Comparison of ENCODE assay signal across 32 cellular contexts in genomic region chr6:75377386-75377785, GRCh38.
A peak's percentile ranks its signal among the peaks of the same experiment; 100 is the strongest.
DNase-seq lines count a peak whose midpoint lies in the region; ATAC-seq, FAIRE-seq and TF ChIP-seq lines count a peak whose summit lies in the region.
"Had no signal": no experiment of that assay in that cellular context is flagged by ENCODE, and none has a peak within 500 bp of the region (broad histone marks: within the 10 kb centered on the region; RNA-seq: fewer than 3 reads in every experiment).

No MANE protein-coding gene starts in this region.

- CTCF ChIA-PET in H1 (lab: Charles Lee; ENCODE audit: partially characterized antibody) = interaction anchor here (1.1 to 4.5 kb wide), 3 partner anchors 10 to 82 kb away, joined by 3 to 22 read pairs (median 3); no protein-coding TSS in a partner anchor
- CTCF ChIA-PET in activated naive CD4-positive, alpha-beta T cell treated with anti-CD3 and anti-CD28 coated beads, Interleukin-2, amount 10 ng/mL, durations not matched to agents 7 days and 5 days (lab: Charles Lee) = no interaction called here
- CTCF ChIA-PET in activated CD4-positive, alpha-beta memory T cell treated with anti-CD3 and anti-CD28 coated beads, Interleukin-2, amount 10 ng/mL, durations not matched to agents 7 days and 5 days (lab: Charles Lee) = no interaction called here

- H3K23ac ChIP-seq in H1 (ENCODE audit: insufficient read length) = no peak overlapping the region

- H3K4me3 ChIP-seq in HAP-1 (no peak overlapping the region), H1 (ENCODE audit: extremely low read depth in 1 of 4, insufficient read depth in 2 of 4, low read depth in 3 of 4, low read length in 4 of 4) (no peak overlapping the region)
- H3K4me3 ChIP-seq: adrenal gland, BLaER1, esophagus squamous epithelium, mucosa of descending colon, Peyer's patch, transverse colon had no signal

- peak; percentile 45 for FAIRE-seq in H1 (lab: Jason Lieb, UNC)
- FAIRE-seq: endometrium, G401.6 had no signal

- no peaks in the 10 kb centered on the region for H3K23me2 ChIP-seq in H1 (ENCODE audit: low read depth, low read length)

- POLR2A ChIA-PET in H1 (lab: Charles Lee; ENCODE audit: partially characterized antibody) = interaction anchor here (1.0 kb wide), 1 partner anchor 42 kb away, joined by 3 read pairs; no protein-coding TSS in a partner anchor
- POLR2A ChIA-PET in activated CD4-positive, alpha-beta memory T cell treated with anti-CD3 and anti-CD28 coated beads, Interleukin-2, amount 10 ng/mL, durations not matched to agents 7 days and 5 days (lab: Charles Lee) = no interaction called here

- H3K4me1 Mint-ChIP-seq in activated naive CD4-positive, alpha-beta T cell treated with anti-CD3 and anti-CD28 coated beads, Interleukin-2, amount 10 ng/mL, durations not matched to agents 7 days and 5 days = no peaks in the 10 kb centered on the region
- no peaks in the 10 kb centered on the region for H3K4me1 Mint-ChIP-seq in activated CD4-positive, alpha-beta memory T cell treated with anti-CD3 and anti-CD28 coated beads, Interleukin-2, amount 10 ng/mL, durations not matched to agents 7 days and 5 days
- H3K4me1 Mint-ChIP-seq: central memory CD8-positive, alpha-beta T cell had no signal

- TF ChIP-seq CTCF in H1 (IDR thresholded peaks at IDR 0.05; ENCODE audit: control extremely low read depth in 1 of 3, insufficient read depth in 1 of 3, low read depth in 1 of 3, low read length in 3 of 3) = no peak

- H3K27ac ChIP-seq in H1 (ENCODE audit: low read depth, low read length) = no peak overlapping the region
- H3K27ac ChIP-seq: adrenal gland, BLaER1, esophagus squamous epithelium, foreskin keratinocyte, Peyer's patch, transverse colon had no signal

- peak overlapping the region; percentile 2 to 4; a peak in 2 of 4 replicates for H3K4me2 ChIP-seq in H1 (ENCODE audit: insufficient read depth in 1 of 2, low read depth in 2 of 2, low read length in 2 of 2)
- H3K4me2 ChIP-seq: BLaER1 had no signal

- H2BK120ac ChIP-seq in H1 (replicated peaks; ENCODE audit: low read depth, low read length) = no peak overlapping the region

- H3K27ac Mint-ChIP-seq in activated naive CD4-positive, alpha-beta T cell treated with anti-CD3 and anti-CD28 coated beads, Interleukin-2, amount 10 ng/mL, durations not matched to agents 7 days and 5 days = no peak overlapping the region
- no peak overlapping the region for H3K27ac Mint-ChIP-seq in activated CD4-positive, alpha-beta memory T cell treated with anti-CD3 and anti-CD28 coated beads, Interleukin-2, amount 10 ng/mL, durations not matched to agents 7 days and 5 days
- H3K27ac Mint-ChIP-seq: activated CD4-positive, alpha-beta memory T cell treated with anti-CD3 and anti-CD28 coated beads for 36 hours; activated T-helper 1 cell treated with anti-CD3 and anti-CD28 coated beads, Interleukin-12 subunit alpha, Interleukin-12 subunit beta, Interleukin-2, Interleukin-4 antibody, amounts not matched to agents 30 ng/mL and 10 ng/mL and 1 ng/mL, durations not matched to agents 14 hours and 24 hours and 36 hours; natural killer cell treated with Interleukin-12 subunit alpha and Interleukin-12 subunit beta and Interleukin-15 and Interleukin-18, amount 100 ng/mL, for 72 hours had no signal

- no peak overlapping the region for H3K56ac ChIP-seq in H1 (replicated peaks; ENCODE audit: insufficient read length, low read depth, low read length)

- no peaks in the 10 kb centered on the region for H4K20me1 ChIP-seq in H1 (replicated peaks in 1 of 2; ENCODE audit: control insufficient read depth in 1 of 2, insufficient read depth in 2 of 2, low read length in 2 of 2)
- H4K20me1 ChIP-seq: BLaER1 had no signal

- no peaks in the 10 kb centered on the region for H3K9me3 Mint-ChIP-seq in activated naive CD4-positive, alpha-beta T cell treated with anti-CD3 and anti-CD28 coated beads, Interleukin-2, amount 10 ng/mL, durations not matched to agents 7 days and 5 days
- no peaks in the 10 kb centered on the region for H3K9me3 Mint-ChIP-seq in activated CD4-positive, alpha-beta memory T cell treated with anti-CD3 and anti-CD28 coated beads, Interleukin-2, amount 10 ng/mL, durations not matched to agents 7 days and 5 days
- H3K9me3 Mint-ChIP-seq: activated CD4-positive, alpha-beta memory T cell treated with anti-CD3 and anti-CD28 coated beads for 36 hours; activated T-helper 1 cell treated with anti-CD3 and anti-CD28 coated beads, Interleukin-12 subunit alpha, Interleukin-12 subunit beta, Interleukin-2, Interleukin-4 antibody, amounts not matched to agents 30 ng/mL and 10 ng/mL and 1 ng/mL, durations not matched to agents 14 hours and 24 hours and 36 hours had no signal

- H3K9me3 ChIP-seq in HAP-1 (no peaks in the 10 kb centered on the region), H1 (ENCODE audit: insufficient read depth in 2 of 2, low read depth in 1 of 2, low read length in 1 of 2) (no peaks in the 10 kb centered on the region)
- H3K9me3 ChIP-seq: adrenal gland, BLaER1, esophagus squamous epithelium, mucosa of descending colon, Peyer's patch, transverse colon had no signal

- H3K79me1 ChIP-seq in H1 (ENCODE audit: low read depth, low read length) = no peaks in the 10 kb centered on the region

- peaks cover 7% of the 10 kb centered on the region for H3K27me3 Mint-ChIP-seq in activated naive CD4-positive, alpha-beta T cell treated with anti-CD3 and anti-CD28 coated beads, Interleukin-2, amount 10 ng/mL, durations not matched to agents 7 days and 5 days
- peaks cover 25% of the 10 kb centered on the region for H3K27me3 Mint-ChIP-seq in activated CD4-positive, alpha-beta memory T cell treated with anti-CD3 and anti-CD28 coated beads, Interleukin-2, amount 10 ng/mL, durations not matched to agents 7 days and 5 days
- H3K27me3 Mint-ChIP-seq: central memory CD8-positive, alpha-beta T cell had no signal

- H3K4me1 ChIP-seq in HAP-1 = peaks cover 35% of the 10 kb centered on the region
- peaks cover 4 to 21% (median 12%) of the 10 kb centered on the region in 4 experiments; a peak in 5 of 7 replicates for H3K4me1 ChIP-seq in H1 (replicated peaks in 1 of 4; ENCODE audit: control insufficient read depth in 3 of 4, insufficient read depth in 4 of 4, low read length in 3 of 4)
- H3K4me1 ChIP-seq: adrenal gland, BLaER1, foreskin keratinocyte, Peyer's patch had no signal

- no peak overlapping the region for H3K18ac ChIP-seq in H1 (ENCODE audit: extremely low read depth, low read length)

- ATAC-seq in HG03432 (IDR thresholded peaks at IDR 0.05; ENCODE audit: unreplicated experiment) = no peak
- ATAC-seq in GM21526 (IDR thresholded peaks at IDR 0.05; ENCODE audit: low FRiP score, unreplicated experiment) = no peak
- ATAC-seq: left colon; mucosa of descending colon; natural killer cell treated with Interleukin-12 subunit alpha and Interleukin-12 subunit beta and Interleukin-15 and Interleukin-18, amount 100 ng/mL, for 72 hours had no signal

- no peak overlapping the region for H4K91ac ChIP-seq in H1 (replicated peaks; ENCODE audit: insufficient read length, low read length)

- no peak overlapping the region for H3K9ac ChIP-seq in H1 (replicated peaks in 1 of 4; ENCODE audit: extremely low read depth in 1 of 4, low read depth in 3 of 4, low read length in 3 of 4)
- H3K9ac ChIP-seq: BLaER1 had no signal

- H3K27me3 ChIP-seq in HAP-1 (ENCODE audit: low read depth) (no peaks in the 10 kb centered on the region), H1 (replicated peaks in 1 of 4; ENCODE audit: control insufficient read depth in 3 of 4, extremely low read depth in 1 of 4, insufficient read depth in 3 of 4, low read length in 3 of 4) (no peaks in the 10 kb centered on the region)
- H3K27me3 ChIP-seq: adrenal gland, BLaER1, esophagus squamous epithelium, Peyer's patch, transverse colon had no signal

- H2AFZ ChIP-seq in H1 (ENCODE audit: low read length) = no peak overlapping the region

- H2BK12ac ChIP-seq in H1 (ENCODE audit: low read depth, low read length) = no peak overlapping the region

- H4K8ac ChIP-seq in H1 (ENCODE audit: extremely low read depth, insufficient read depth, low read length) = no peak overlapping the region

- no peaks in the 10 kb centered on the region for H3K36me3 ChIP-seq in HAP-1 (replicated peaks)
- H3K36me3 ChIP-seq in H1 (ENCODE audit: control insufficient read depth in 2 of 4, insufficient read depth in 4 of 4, low read length in 3 of 4) = no peaks in the 10 kb centered on the region
- H3K36me3 ChIP-seq: adrenal gland, BLaER1, esophagus squamous epithelium, Peyer's patch, transverse colon had no signal

- no peaks in the 10 kb centered on the region for H3K36me3 Mint-ChIP-seq in activated naive CD4-positive, alpha-beta T cell treated with anti-CD3 and anti-CD28 coated beads, Interleukin-2, amount 10 ng/mL, durations not matched to agents 7 days and 5 days
- no peaks in the 10 kb centered on the region for H3K36me3 Mint-ChIP-seq in activated CD4-positive, alpha-beta memory T cell treated with anti-CD3 and anti-CD28 coated beads, Interleukin-2, amount 10 ng/mL, durations not matched to agents 7 days and 5 days (ENCODE audit: low read depth)
- H3K36me3 Mint-ChIP-seq: activated CD4-positive, alpha-beta memory T cell treated with anti-CD3 and anti-CD28 coated beads for 36 hours; natural killer cell treated with Interleukin-12 subunit alpha and Interleukin-12 subunit beta and Interleukin-15 and Interleukin-18, amount 100 ng/mL, for 72 hours had no signal

- TF ChIP-seq POLR2A in H1 (IDR thresholded peaks at IDR 0.05; ENCODE audit: control extremely low read depth in 1 of 2, low read depth in 2 of 2, low read length in 2 of 2) = no peak

- no peak for TF ChIP-seq RAD21 in H1 (IDR thresholded peaks at IDR 0.05 in 1 of 2, conservative IDR thresholded peaks at IDR 0.05 in 1 of 2; ENCODE audit: low read depth in 2 of 2, low read length in 2 of 2)

- in situ Hi-C loops in HAP-1 (cut with MboI; ENCODE audit: low sequenced_read_pairs) = no loop called here

- H2BK20ac ChIP-seq in H1 (ENCODE audit: low read length) = no peak overlapping the region

- WGBS in H1 (ENCODE audit: extremely low coverage in 1 of 2, insufficient coverage in 1 of 2, insufficient read length in 1 of 2, insufficient replicate concordance in 2 of 2, low coverage in 1 of 2, low lambda C conversion rate in 2 of 2, missing lambda C conversion rate in 1 of 2), 2 experiments = 39% methylated on average over 3 of the region's 3 CpGs; no CpG with 5 or more reads in 1 of the 2 experiments

- DNase-seq in DMS153 treated with DMSO at 0.1 percent for 48 hours (lab: John Stamatoyannopoulos, UW; ENCODE audit: unreplicated experiment) = peak; percentile 94
- peak; percentile 48 to 76 for DNase-seq in HAP-1 (ENCODE audit: low spot score in 2 of 2)
- peak; percentile 45 for DNase-seq in NCI-H2107 (lab: John Stamatoyannopoulos, UW)
- DNase-seq in H1 (ENCODE audit: low read depth in 1 of 2, low spot score in 2 of 2) = no peak
- DNase-seq in activated naive CD4-positive, alpha-beta T cell treated with anti-CD3 and anti-CD28 coated beads, Interleukin-2, amount 10 ng/mL, durations not matched to agents 7 days and 5 days = no peak
- no peak for DNase-seq in activated CD4-positive, alpha-beta memory T cell treated with anti-CD3 and anti-CD28 coated beads, Interleukin-2, amount 10 ng/mL, durations not matched to agents 7 days and 5 days
- DNase-seq: activated CD4-positive, alpha-beta memory T cell treated with anti-CD3 and anti-CD28 coated beads for 36 hours; activated CD4-positive, alpha-beta T cell treated with anti-CD3 and anti-CD28 coated beads for 1 hour; activated CD8-positive, alpha-beta memory T cell treated with anti-CD3 and anti-CD28 coated beads, Interleukin-2, amount 50 U/mL, for 48 hours; activated naive CD4-positive, alpha-beta T cell treated with Interleukin-2 at 50 U/mL for 16 hours; adrenal gland; dermis blood vessel endothelial cell; esophagus squamous epithelium; foreskin keratinocyte; left colon; mammary epithelial cell; mucosa of descending colon; NCI-H1048; NCI-H2171 treated with DMSO at 0.1 percent for 48 hours; NCI-H526 treated with DMSO at 0.1 percent for 48 hours; Peyer's patch; SHP77 treated with DMSO at 0.1 percent for 48 hours; stimulated activated CD4-positive, alpha-beta T cell treated with anti-CD3 and anti-CD28 coated beads, Interleukin-4, amount 100 ng/mL, for 24 hours; transverse colon had no signal

- H4K5ac ChIP-seq in H1 (ENCODE audit: insufficient read length, low read depth, low read length) = no peak overlapping the region

- no peak overlapping the region for H2AK5ac ChIP-seq in H1 (ENCODE audit: low read depth, low read length)

- no peak overlapping the region for H3K14ac ChIP-seq in H1 (ENCODE audit: insufficient read length)

- H3K4me3 Mint-ChIP-seq in activated naive CD4-positive, alpha-beta T cell treated with anti-CD3 and anti-CD28 coated beads, Interleukin-2, amount 10 ng/mL, durations not matched to agents 7 days and 5 days = no peak overlapping the region
- H3K4me3 Mint-ChIP-seq in activated CD4-positive, alpha-beta memory T cell treated with anti-CD3 and anti-CD28 coated beads, Interleukin-2, amount 10 ng/mL, durations not matched to agents 7 days and 5 days = no peak overlapping the region
- H3K4me3 Mint-ChIP-seq: activated CD4-positive, alpha-beta memory T cell treated with anti-CD3 and anti-CD28 coated beads for 36 hours; activated T-helper 1 cell treated with anti-CD3 and anti-CD28 coated beads, Interleukin-12 subunit alpha, Interleukin-12 subunit beta, Interleukin-2, Interleukin-4 antibody, amounts not matched to agents 30 ng/mL and 10 ng/mL and 1 ng/mL, durations not matched to agents 14 hours and 24 hours and 36 hours; central memory CD8-positive, alpha-beta T cell; natural killer cell treated with Interleukin-12 subunit alpha and Interleukin-12 subunit beta and Interleukin-15 and Interleukin-18, amount 100 ng/mL, for 72 hours had no signal

- no peak overlapping the region for H2BK15ac ChIP-seq in H1 (ENCODE audit: low read length)

- no peak overlapping the region for H2BK5ac ChIP-seq in H1 (ENCODE audit: low read depth, low read length)

- H3K4ac ChIP-seq in H1 (replicated peaks; ENCODE audit: insufficient read length, low read depth, low read length) = no peak overlapping the region

- TF ChIP-seq EP300 in H1 (IDR thresholded peaks at IDR 0.05; ENCODE audit: borderline replicate concordance in 1 of 2, low read depth in 2 of 2, low read length in 2 of 2) = no peak

- H3K79me2 ChIP-seq in H1 (ENCODE audit: control insufficient read depth in 1 of 2, insufficient read depth in 2 of 2, low read length in 2 of 2) = no peaks in the 10 kb centered on the region

Comparison
In these comparisons a context has a peak if more than half of its experiments do, and no peak if none do; other contexts are left out.
1. DNase-seq: peak in DMS153 treated with DMSO at 0.1 percent for 48 hours (single experiment), HAP-1 (2 of 2) and NCI-H2107 (single experiment); none in H1 (0 of 2), activated naive CD4-positive, alpha-beta T cell treated with anti-CD3 and anti-CD28 coated beads, Interleukin-2, amount 10 ng/mL, durations not matched to agents 7 days and 5 days (single experiment) and activated CD4-positive, alpha-beta memory T cell treated with anti-CD3 and anti-CD28 coated beads, Interleukin-2, amount 10 ng/mL, durations not matched to agents 7 days and 5 days (single experiment).